In genomic region chr12:41402804-41403203, GRCh38 we compare ENCODE assay signal across 30 cellular contexts.
"Had no signal": no experiment of that assay in that cellular context is flagged by ENCODE, and none has a peak within 500 bp of the region (broad histone marks: within the 10 kb centered on the region; RNA-seq: fewer than 3 reads in every experiment).

No MANE protein-coding gene starts in this region.

- ATAC-seq: activated CD4-positive, CD25-positive, alpha-beta regulatory T cell treated with anti-CD3 and anti-CD28 coated beads, Interleukin-2, amount 50 U/mL, for 24 hours; esophagus mucosa; foreskin keratinocyte; heart left ventricle; left lobe of liver; lower lobe of right lung; naive thymus-derived CD8-positive, alpha-beta T cell; psoas muscle; stimulated activated effector memory CD8-positive, alpha-beta T cell treated with anti-CD3 and anti-CD28 coated beads, Interleukin-12 subunit alpha, Interleukin-12 subunit beta, amount 100 ng/mL, for 72 hours; stimulated activated naive CD8-positive, alpha-beta T cell treated with anti-CD3 and anti-CD28 coated beads, Interleukin-15, amount 100 ng/mL, for 72 hours had no signal

- DNase-seq: activated CD4-positive, alpha-beta memory T cell treated with anti-CD3 and anti-CD28 coated beads for 36 hours; activated CD4-positive, alpha-beta T cell treated with anti-CD3 and anti-CD28 coated beads for 48 hours; activated CD8-positive, alpha-beta memory T cell treated with anti-CD3 and anti-CD28 coated beads, Interleukin-2, amount 50 U/mL, for 4 hours; activated gamma-delta T cell; activated naive CD4-positive, alpha-beta T cell treated with anti-CD3 and anti-CD28 coated beads, Interleukin-2, amount 10 ng/mL, durations not matched to agents 7 days and 5 days; activated naive CD8-positive, alpha-beta T cell treated with anti-CD3 and anti-CD28 coated beads, Interleukin-2, amount 10 ng/mL, durations not matched to agents 7 days and 5 days; activated T-cell treated with anti-CD3 and anti-CD28 coated beads, Interleukin-2, amount 50 U/mL, for 1 hour; cerebellar nuclear complex; foreskin keratinocyte; heart left ventricle; hypothalamus; kidney glomerular epithelial cell; lower lobe of right lung; mesenchymal stem cell; naive thymus-derived CD8-positive, alpha-beta T cell; nucleus accumbens; psoas muscle; sigmoid colon; small intestine; stimulated activated CD4-positive, alpha-beta T cell treated with anti-CD3 and anti-CD28 coated beads, Interleukin-4, amount 100 ng/mL, for 24 hours; stimulated activated naive CD8-positive, alpha-beta T cell treated with anti-CD3 and anti-CD28 coated beads, Interleukin-15, amount 100 ng/mL, for 72 hours; substantia nigra; T-helper 9 cell; thyroid gland; upper lobe of left lung; WERI-Rb-1 had no signal
